ENCODE assay signal across 29 cellular contexts in the genomic region with DNA sequence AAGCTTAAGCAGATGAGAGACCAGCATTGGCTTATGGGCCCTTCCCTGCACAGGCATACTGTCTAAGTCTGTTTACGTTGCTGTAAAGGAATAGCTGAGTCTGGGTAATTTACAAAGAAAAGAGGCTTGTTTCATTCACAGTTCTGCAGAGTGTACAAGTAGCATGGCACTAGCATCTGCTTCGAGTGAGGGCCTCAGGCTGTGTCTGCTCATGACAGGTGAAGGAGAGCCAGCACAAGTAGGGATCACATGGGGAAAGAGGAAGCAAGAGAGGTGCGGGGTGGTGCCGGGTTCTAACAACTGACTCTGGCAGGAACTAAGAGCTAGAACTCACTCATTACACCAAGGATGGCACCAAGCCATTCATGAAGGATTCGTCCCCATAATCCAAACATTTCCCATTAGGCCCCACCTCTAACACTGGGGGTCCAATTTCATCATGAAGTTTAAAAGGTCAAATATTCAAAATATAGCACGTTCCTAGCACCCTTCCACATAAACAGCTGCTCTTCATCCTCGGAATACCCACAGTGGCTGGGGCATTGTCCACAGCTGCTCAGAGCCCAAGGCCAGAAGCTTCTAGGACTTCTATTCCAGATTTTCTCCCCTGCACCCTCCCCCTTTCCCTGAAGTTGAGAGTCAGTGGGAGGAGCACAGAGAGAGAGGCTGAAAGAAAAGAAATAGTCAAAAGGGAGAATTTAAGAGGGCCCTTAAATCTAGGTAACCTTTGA. TPM values are rescaled to one million over a fixed set of nuclear protein-coding genes. Genes with fewer than 3 reads are reported as not detected.
DNase-seq lines count a peak whose midpoint lies in the region; ATAC-seq and TF ChIP-seq lines count a peak whose summit lies in the region.
"Had no signal": no experiment of that assay in that cellular context is flagged by ENCODE, and none has a peak within 500 bp of the region (broad histone marks: within the 10 kb centered on the region; RNA-seq: fewer than 3 reads in every experiment).

No MANE protein-coding gene starts in this region.

- no peaks in the 10 kb centered on the region for H3K79me2 ChIP-seq in smooth muscle cell (ENCODE audit: low read depth)

- peak overlapping the region; percentile 30 for H2AFZ ChIP-seq in smooth muscle cell (ENCODE audit: low read depth)
- H2AFZ ChIP-seq: PC-9 had no signal

- H3K9ac ChIP-seq in smooth muscle cell (ENCODE audit: low read depth): no peak overlapping the region

- H3K4me1 ChIP-seq in smooth muscle cell (ENCODE audit: low read depth) (peaks cover 8% of the 10 kb centered on the region), tibial nerve (no peaks in the 10 kb centered on the region)
- H3K4me1 ChIP-seq: ascending aorta, esophagus squamous epithelium, HAP-1, pancreas, transverse colon had no signal

- no peaks in the 10 kb centered on the region for H4K20me1 ChIP-seq in smooth muscle cell (ENCODE audit: low read depth)

- H3K4me2 ChIP-seq in smooth muscle cell: no peak overlapping the region
- H3K4me2 ChIP-seq: PC-9 had no signal

- H3K36me3 ChIP-seq in smooth muscle cell (ENCODE audit: low read depth): no peaks in the 10 kb centered on the region
- no peaks in the 10 kb centered on the region for H3K36me3 ChIP-seq in tibial nerve
- H3K36me3 ChIP-seq: ascending aorta, esophagus squamous epithelium, HAP-1, MG63, pancreas, transverse colon had no signal

- WGBS in smooth muscle cell (ENCODE audit: low lambda C conversion rate): 80% methylated on average over 7 of the region's 7 CpGs
- 63 to 78% methylated on average over 7 of the region's 7 CpGs for WGBS in tibial nerve, 2 donors

- TF ChIP-seq POLR2A in erythroblast (IDR thresholded peaks at IDR 0.05; ENCODE audit: low read length) (peak; percentile 56), tibial nerve (IDR thresholded peaks at IDR 0.05) (no peak)

- H3K9me3 ChIP-seq in smooth muscle cell (replicated peaks; ENCODE audit: low read depth) (no peaks in the 10 kb centered on the region), tibial nerve (no peaks in the 10 kb centered on the region)
- H3K9me3 ChIP-seq: ascending aorta, esophagus squamous epithelium, HAP-1, MG63, pancreas, transverse colon had no signal

- no peak for TF ChIP-seq CTCF in smooth muscle cell (IDR thresholded peaks at IDR 0.05; ENCODE audit: borderline replicate concordance, insufficient read depth, poor library complexity, severe bottlenecking)
- no peak for TF ChIP-seq CTCF in tibial nerve (IDR thresholded peaks at IDR 0.05)

- DNase-seq in NOMO-1 treated with DMSO at 0.1 percent for 48 hours (lab: John Stamatoyannopoulos, UW; ENCODE audit: unreplicated experiment): peak; percentile 6
- no peak for DNase-seq in NOMO-1 treated with dmso at 0.1 percent for 144 hours (lab: John Stamatoyannopoulos, UW; ENCODE audit: unreplicated experiment)
- DNase-seq in LHCN-M2 (ENCODE audit: low read depth): peak; percentile 75
- no peak for DNase-seq in erythroblast (lab: John Stamatoyannopoulos, UW)
- no peak for DNase-seq in smooth muscle cell (lab: John Stamatoyannopoulos, UW; ENCODE audit: unreplicated experiment)
- DNase-seq in tibial nerve (ENCODE audit: low spot score in 2 of 2): no peak
- DNase-seq: 8988T; CD4-positive, alpha-beta memory T cell; cortex of kidney; DMS 273 treated with DMSO at 0.1 percent for 48 hours; esophagus squamous epithelium; MG63; midbrain; NCI-H1436; NCI-H446 treated with DMSO at 0.1 percent for 48 hours; nephron progenitor cell; pancreas; PC-9; right cardiac atrium; SHP77 treated with DMSO at 0.1 percent for 48 hours; transverse colon had no signal

- no peaks in the 10 kb centered on the region for H3F3A ChIP-seq in smooth muscle cell (ENCODE audit: low read depth)

- H3K4me3 ChIP-seq in smooth muscle cell (no peak overlapping the region), tibial nerve (no peak overlapping the region)
- H3K4me3 ChIP-seq: ascending aorta, esophagus squamous epithelium, HAP-1, MG63, pancreas, PC-9, transverse colon had no signal

- ATAC-seq in HG03469 (IDR thresholded peaks at IDR 0.05; ENCODE audit: unreplicated experiment) (no peak), GM21717 (IDR thresholded peaks at IDR 0.05; ENCODE audit: unreplicated experiment) (no peak)
- ATAC-seq: pancreas, right cardiac atrium had no signal

- no peak overlapping the region for H3K27ac ChIP-seq in smooth muscle cell (ENCODE audit: low read depth)
- H3K27ac ChIP-seq in tibial nerve: no peak overlapping the region
- H3K27ac ChIP-seq: ascending aorta, esophagus squamous epithelium, pancreas, PC-9, transverse colon had no signal

- no peak for TF ChIP-seq EP300 in tibial nerve (IDR thresholded peaks at IDR 0.05)

- H3K27me3 ChIP-seq in smooth muscle cell (ENCODE audit: low read depth) (no peaks in the 10 kb centered on the region), tibial nerve (peaks cover 0 to 3% of the 10 kb centered on the region in 2 donors)
- H3K27me3 ChIP-seq: ascending aorta, esophagus squamous epithelium, MG63, pancreas, transverse colon had no signal

RNA-seq across cellular contexts. Expression of a gene that starts 5.6 kb away (rescaled TPM):
- total RNA-seq in LHCN-M2 (2014; rRNA removed) (not detected in 2 replicates), smooth muscle cell (not detected in 2 replicates), tibial nerve (not detected)
- polyA plus RNA-seq in LHCN-M2 (2012): 0.04 TPM
- polyA plus RNA-seq in smooth muscle cell: 0.19 and 1.3 TPM in 2 replicates
- total RNA-seq: ascending aorta; cardiac septum; CD4-positive, alpha-beta memory T cell; esophagus squamous epithelium; G401; glomerular endothelial cell; pancreas; PC-9; right cardiac atrium; transverse colon had no signal
- polyA plus RNA-seq: CD4-positive, alpha-beta memory T cell; IgD-negative memory B cell; pancreas; right cardiac atrium had no signal

RNA-seq across cellular contexts. Expression of a gene that starts 38.7 kb away (rescaled TPM):
- total RNA-seq in LHCN-M2 (2014; rRNA removed) (0.06 TPM in 1 of 2 replicates, not detected in the other), smooth muscle cell (not detected in 2 replicates), tibial nerve (1 to 10 TPM in 1 of 4 donors, under 1 TPM in 2, not detected in 1; 0.30 to 1.2 (median 0.42) TPM)
- 0.06 TPM for polyA plus RNA-seq in LHCN-M2 (2012)
- not detected in 2 replicates for polyA plus RNA-seq in smooth muscle cell
- total RNA-seq: CD4-positive, alpha-beta memory T cell; G401; glomerular endothelial cell; PC-9 had no signal
- polyA plus RNA-seq: CD4-positive, alpha-beta memory T cell; IgD-negative memory B cell had no signal

Comparison
In these comparisons a context has a peak if more than half of its experiments do, and no peak if none do; other contexts are left out.
1. DNase-seq: peak in NOMO-1 treated with DMSO at 0.1 percent for 48 hours (single experiment) and LHCN-M2 (single experiment); none in NOMO-1 treated with dmso at 0.1 percent for 144 hours (single experiment), erythroblast (0 of 2), smooth muscle cell (single experiment) and tibial nerve (0 of 2).